Comparison of ENCODE assay signal across 8 cellular contexts in genomic region chr18:22558945-22559385, GRCh38.
DNase-seq lines count a peak whose midpoint lies in the region; ATAC-seq and TF ChIP-seq lines count a peak whose summit lies in the region.

No MANE protein-coding gene starts in this region.

- TF ChIP-seq CTCF in WTC11 (IDR thresholded peaks at IDR 0.05) (no peak), GM10266 (IDR thresholded peaks at IDR 0.05; ENCODE audit: control insufficient read depth, insufficient read depth, low read depth, missing control alignments) (no peak)

- intact Hi-C loops in right cardiac atrium (cut with DNase I) = loop anchor here (2.0 to 10.0 kb wide), 5 partner anchors 92 to 212 kb away; no protein-coding TSS in a partner anchor

- POLR2A ChIA-PET in WTC11 (lab: Charles Lee) = no interaction called here

- H3K9ac ChIP-seq in rectal smooth muscle tissue (ENCODE audit: low read length) = no peak overlapping the region

- H3K4me1 ChIP-seq in right cardiac atrium (ENCODE audit: control insufficient read depth, insufficient read depth, low read length) (peaks cover 6% of the 10 kb centered on the region), rectal smooth muscle tissue (ENCODE audit: control insufficient read depth, insufficient read depth, low read length) (no peaks in the 10 kb centered on the region)

- no peaks in the 10 kb centered on the region for H3K36me3 ChIP-seq in rectal smooth muscle tissue (ENCODE audit: control insufficient read depth, insufficient read depth, low read length)

- peak overlapping the region; percentile 81 for H3K4me3 Mint-ChIP-seq in WTC11

- CTCF ChIA-PET in WTC11 (lab: Charles Lee) = no interaction called here

- no peaks in the 10 kb centered on the region for H3K36me3 Mint-ChIP-seq in WTC11

- H3K27me3 Mint-ChIP-seq in WTC11 (ENCODE audit: low read depth) = peaks cover 67% of the 10 kb centered on the region

- H3K4me3 ChIP-seq in right cardiac atrium (ENCODE audit: low read length) (peak overlapping the region; percentile 68), rectal smooth muscle tissue (ENCODE audit: low read length) (peak overlapping the region; percentile 50)

- ATAC-seq in WTC11 (no peak), right cardiac atrium (peak; percentile 80 to 83), GM19467 (IDR thresholded peaks at IDR 0.05; ENCODE audit: unreplicated experiment) (no peak)

- H3K27ac ChIP-seq in right cardiac atrium (ENCODE audit: low read length) (peak overlapping the region; percentile 94), rectal smooth muscle tissue (ENCODE audit: low read depth, low read length) (no peak overlapping the region)

- WGBS in right cardiac atrium = 2% methylated on average over 28 of the region's 28 CpGs

- no peaks in the 10 kb centered on the region for H3K9me3 ChIP-seq in right cardiac atrium (ENCODE audit: control insufficient read depth, low read length)

- DNase-seq in ELF-1 (ENCODE audit: low read depth, low spot score) (peak; percentile 54), WTC11 (ENCODE audit: low spot score) (peak; percentile 12), right cardiac atrium (peak; percentile 83 to 93 (median 93)), NCI-H345 treated with DMSO at 0.1 percent for 48 hours (lab: John Stamatoyannopoulos, UW; ENCODE audit: unreplicated experiment) (no peak), GM10266 (ENCODE audit: extremely low spot score) (no peak), T-helper 2 cell (no peak)

- no peak overlapping the region for H3K27ac Mint-ChIP-seq in WTC11

- no peaks in the 10 kb centered on the region for H3K27me3 ChIP-seq in right cardiac atrium (ENCODE audit: control insufficient read depth, insufficient read depth)
- H3K27me3 ChIP-seq in rectal smooth muscle tissue (ENCODE audit: control insufficient read depth, insufficient read depth, low read length) = no peaks in the 10 kb centered on the region

- H3K4me1 Mint-ChIP-seq in WTC11 = peaks cover 30% of the 10 kb centered on the region

- no peaks in the 10 kb centered on the region for H3K9me3 Mint-ChIP-seq in WTC11

TF ChIP-seq in WTC11, 78 proteins besides CTCF, POLR2A, EP300 and RAD21:
- TF ChIP-seq ZNF232 (CRISPR knock-in tag; IDR thresholded peaks at IDR 0.05) = no peak
- no peak for TF ChIP-seq NR2C2 (CRISPR knock-in tag; IDR thresholded peaks at IDR 0.05)
- TF ChIP-seq ZNF671 (CRISPR knock-in tag; IDR thresholded peaks at IDR 0.05) = no peak
- no peak for TF ChIP-seq ARID4B (CRISPR knock-in tag; IDR thresholded peaks at IDR 0.05; ENCODE audit: borderline replicate concordance)
- no peak for TF ChIP-seq GABPB1 (CRISPR knock-in tag; IDR thresholded peaks at IDR 0.05)
- no peak for TF ChIP-seq JAZF1 (CRISPR knock-in tag; IDR thresholded peaks at IDR 0.05)
- TF ChIP-seq, protein P1, sequence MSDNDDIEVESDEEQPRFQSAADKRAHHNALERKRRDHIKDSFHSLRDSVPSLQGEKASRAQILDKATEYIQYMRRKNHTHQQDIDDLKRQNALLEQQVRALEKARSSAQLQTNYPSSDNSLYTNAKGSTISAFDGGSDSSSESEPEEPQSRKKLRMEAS (CRISPR knock-in tag; IDR thresholded peaks at IDR 0.05) = no peak
- no peak for TF ChIP-seq ZNF512 (CRISPR knock-in tag; IDR thresholded peaks at IDR 0.05; ENCODE audit: borderline replicate concordance)
- no peak for TF ChIP-seq RELA (CRISPR knock-in tag; IDR thresholded peaks at IDR 0.05; ENCODE audit: borderline replicate concordance)
- TF ChIP-seq TEAD4 (CRISPR knock-in tag; IDR thresholded peaks at IDR 0.05) = no peak
- TF ChIP-seq, protein P2, sequence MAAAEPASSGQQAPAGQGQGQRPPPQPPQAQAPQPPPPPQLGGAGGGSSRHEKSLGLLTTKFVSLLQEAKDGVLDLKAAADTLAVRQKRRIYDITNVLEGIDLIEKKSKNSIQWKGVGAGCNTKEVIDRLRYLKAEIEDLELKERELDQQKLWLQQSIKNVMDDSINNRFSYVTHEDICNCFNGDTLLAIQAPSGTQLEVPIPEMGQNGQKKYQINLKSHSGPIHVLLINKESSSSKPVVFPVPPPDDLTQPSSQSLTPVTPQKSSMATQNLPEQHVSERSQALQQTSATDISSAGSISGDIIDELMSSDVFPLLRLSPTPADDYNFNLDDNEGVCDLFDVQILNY (CRISPR knock-in tag; IDR thresholded peaks at IDR 0.05) = no peak
- TF ChIP-seq TP53 (CRISPR knock-in tag; IDR thresholded peaks at IDR 0.05) = no peak
- TF ChIP-seq NR3C1 (CRISPR knock-in tag; conservative IDR thresholded peaks at IDR 0.05; ENCODE audit: low read depth) = no peak
- no peak for TF ChIP-seq ATF1 (CRISPR knock-in tag; IDR thresholded peaks at IDR 0.05)
- no peak for TF ChIP-seq ZNF423 (CRISPR knock-in tag; IDR thresholded peaks at IDR 0.05)

Comparison
In these comparisons a context has a peak if more than half of its experiments do, and no peak if none do; other contexts are left out.
1. DNase-seq: peak in ELF-1 (single experiment), WTC11 (single experiment) and right cardiac atrium (3 of 3); none in NCI-H345 treated with DMSO at 0.1 percent for 48 hours (single experiment), GM10266 (single experiment) and T-helper 2 cell (0 of 5).
2. ATAC-seq: peak in right cardiac atrium (2 of 2); none in WTC11 (single experiment) and GM19467 (single experiment).